11 cellular contexts compared by ENCODE assay signal in genomic region chr11:628056-628455, GRCh38. TPM values are rescaled to one million over a fixed set of nuclear protein-coding genes. Genes with fewer than 3 reads are reported as not detected.
A peak's percentile ranks its signal among the peaks of the same experiment; 100 is the strongest.
DNase-seq lines count a peak whose midpoint lies in the region; ATAC-seq and TF ChIP-seq lines count a peak whose summit lies in the region.
"Had no signal": no experiment of that assay in that cellular context is flagged by ENCODE, and none has a peak within 500 bp of the region (broad histone marks: within the 10 kb centered on the region; RNA-seq: fewer than 3 reads in every experiment).

No MANE protein-coding gene starts in this region.

- 95% methylated on average over 11 of the region's 31 CpGs; no CpG with 5 or more reads in 1 of the 2 donors for WGBS in gastroesophageal sphincter (ENCODE audit: low coverage in 1 of 2), 2 donors
- 92 to 95% methylated on average over 8 to 31 of the region's 31 CpGs for WGBS in transverse colon (ENCODE audit: low coverage in 1 of 2), 2 donors

- TF ChIP-seq CTCF in ascending aorta (IDR thresholded peaks at IDR 0.05) = no peak
- no peak for TF ChIP-seq CTCF in nephron progenitor cell (IDR thresholded peaks at IDR 0.05)
- no peak for TF ChIP-seq CTCF in gastroesophageal sphincter (IDR thresholded peaks at IDR 0.05)
- TF ChIP-seq CTCF in transverse colon (IDR thresholded peaks at IDR 0.05) = no peak

- H3K4me3 ChIP-seq in CD4-positive, CD25-positive, alpha-beta regulatory T cell (ENCODE audit: low read depth, low read length) = no peak overlapping the region
- H3K4me3 ChIP-seq in Jurkat, Clone E6-1 (ENCODE audit: low read length) = peak overlapping the region; percentile 46
- H3K4me3 ChIP-seq in ascending aorta (peak overlapping the region in 1 of 2 donors; percentile 43), gastroesophageal sphincter (no peak overlapping the region), transverse colon (no peak overlapping the region)
- H3K4me3 ChIP-seq: skin epidermis had no signal

- H3K27ac Mint-ChIP-seq in CD4-positive, CD25-positive, alpha-beta regulatory T cell = peak overlapping the region in 2 of 3 donors; percentile 56 to 65
- H3K27ac Mint-ChIP-seq in nephron progenitor cell = no peak overlapping the region

- H3K4me1 ChIP-seq in CD4-positive, CD25-positive, alpha-beta regulatory T cell (ENCODE audit: control insufficient read depth, insufficient read depth, low read length, poor library complexity, severe bottlenecking) = peaks cover 10% of the 10 kb centered on the region
- H3K4me1 ChIP-seq in ascending aorta (peaks cover 0 to 8% of the 10 kb centered on the region in 2 donors), gastroesophageal sphincter (peaks cover 0 to 37% (median 0%) of the 10 kb centered on the region in 3 donors), transverse colon (peaks cover 6 to 22% (median 19%) of the 10 kb centered on the region in 4 donors)

- in situ Hi-C loops in transverse colon (cut with MboI; ENCODE audit: low pct_ligation_motif_present in 1 of 4, low pct_unique_long_range_greater_than_20kb in 1 of 4, low sequenced_read_pairs in 3 of 4) = no loop called here

- intact Hi-C loops in ascending aorta (cut with DNase I) (loop anchor here (5.0 kb wide), 1 partner anchor 71 kb away; no protein-coding TSS in a partner anchor), transverse colon (cut with DNase I; ENCODE audit: low total_unique reads) (no loop called here)

- TF ChIP-seq EP300 in gastroesophageal sphincter (IDR thresholded peaks at IDR 0.05) = no peak
- no peak for TF ChIP-seq EP300 in transverse colon (IDR thresholded peaks at IDR 0.05; ENCODE audit: low read depth)

- peak overlapping the region in 1 of 4 donors; percentile 46 for H3K4me3 Mint-ChIP-seq in CD4-positive, CD25-positive, alpha-beta regulatory T cell
- peak overlapping the region; percentile 74 for H3K4me3 Mint-ChIP-seq in nephron progenitor cell

- H3K4me1 Mint-ChIP-seq in CD4-positive, CD25-positive, alpha-beta regulatory T cell = peaks cover 9 to 20% (median 12%) of the 10 kb centered on the region in 4 donors
- H3K4me1 Mint-ChIP-seq in nephron progenitor cell = peaks cover 49% of the 10 kb centered on the region

- ATAC-seq in CD4-positive, CD25-positive, alpha-beta regulatory T cell (ENCODE audit: low read depth in 2 of 2) = no peak
- no peak for ATAC-seq in gastroesophageal sphincter
- ATAC-seq in GM21786 (IDR thresholded peaks at IDR 0.05; ENCODE audit: unreplicated experiment) = no peak

- TF ChIP-seq POLR2A in gastroesophageal sphincter (IDR thresholded peaks at IDR 0.05) (no peak), transverse colon (IDR thresholded peaks at IDR 0.05) (no peak)

- no peaks in the 10 kb centered on the region for H3K9me3 ChIP-seq in CD4-positive, CD25-positive, alpha-beta regulatory T cell (ENCODE audit: control insufficient read depth in 2 of 2, low read length in 2 of 2)
- H3K9me3 ChIP-seq in ascending aorta (no peaks in the 10 kb centered on the region), gastroesophageal sphincter (no peaks in the 10 kb centered on the region), transverse colon (no peaks in the 10 kb centered on the region)

- no peak overlapping the region for H3K27ac ChIP-seq in CD4-positive, CD25-positive, alpha-beta regulatory T cell (ENCODE audit: insufficient read depth, low read length, poor library complexity, severe bottlenecking)
- H3K27ac ChIP-seq in ascending aorta (peak overlapping the region; percentile 33 to 75), gastroesophageal sphincter (peak overlapping the region in 1 of 4 donors; percentile 65), transverse colon (no peak overlapping the region)

- no peak for DNase-seq in CD4-positive, CD25-positive, alpha-beta regulatory T cell
- no peak for DNase-seq in Jurkat, Clone E6-1 (ENCODE audit: low read depth, low spot score)
- DNase-seq in ascending aorta (ENCODE audit: low spot score in 2 of 2) (no peak), nephron progenitor cell (no peak), transverse colon (no peak), 8988T (no peak)
- DNase-seq: Calu3, mesendoderm had no signal

- no peaks in the 10 kb centered on the region for H3K36me3 ChIP-seq in CD4-positive, CD25-positive, alpha-beta regulatory T cell (ENCODE audit: control insufficient read depth, insufficient read depth, low read length)
- no peaks in the 10 kb centered on the region for H3K36me3 ChIP-seq in ascending aorta
- peaks cover 0 to 12% of the 10 kb centered on the region in 2 donors for H3K36me3 ChIP-seq in gastroesophageal sphincter
- H3K36me3 ChIP-seq in transverse colon = no peaks in the 10 kb centered on the region

- H3K36me3 Mint-ChIP-seq in CD4-positive, CD25-positive, alpha-beta regulatory T cell = peaks cover 3% of the 10 kb centered on the region
- peaks cover 31% of the 10 kb centered on the region for H3K36me3 Mint-ChIP-seq in nephron progenitor cell (ENCODE audit: low read depth)

- peaks cover 0 to 2% (median 0%) of the 10 kb centered on the region in 7 donors for H3K9me3 Mint-ChIP-seq in CD4-positive, CD25-positive, alpha-beta regulatory T cell
- H3K9me3 Mint-ChIP-seq in nephron progenitor cell = peaks cover 20% of the 10 kb centered on the region

- H3K27me3 ChIP-seq in CD4-positive, CD25-positive, alpha-beta regulatory T cell (ENCODE audit: control insufficient read depth, insufficient read depth, low read length) = no peaks in the 10 kb centered on the region
- H3K27me3 ChIP-seq in ascending aorta = no peaks in the 10 kb centered on the region
- H3K27me3 ChIP-seq in gastroesophageal sphincter = peaks cover 28% of the 10 kb centered on the region
- H3K27me3 ChIP-seq in transverse colon = peaks cover 26% of the 10 kb centered on the region

- peaks cover 44% of the 10 kb centered on the region for H3K27me3 Mint-ChIP-seq in CD4-positive, CD25-positive, alpha-beta regulatory T cell
- H3K27me3 Mint-ChIP-seq in nephron progenitor cell (ENCODE audit: low read depth, poor library complexity) = peaks cover 23% of the 10 kb centered on the region

RNA-seq across cellular contexts. Expression of gene SCT, which starts 1.1 kb away (rescaled TPM):
- total RNA-seq in CD4-positive, CD25-positive, alpha-beta regulatory T cell = not detected
- polyA plus RNA-seq in CD4-positive, CD25-positive, alpha-beta regulatory T cell = not detected
- polyA plus RNA-seq in Jurkat, Clone E6-1 (2012; ENCODE audit: insufficient read depth, insufficient read length) = not detected
- total RNA-seq in ascending aorta (not detected), gastroesophageal sphincter (not detected), transverse colon (not detected)
- total RNA-seq: Calu3 had no signal

RNA-seq across cellular contexts. Expression of gene CDHR5, which starts 3.3 kb away (rescaled TPM):
- not detected for total RNA-seq in CD4-positive, CD25-positive, alpha-beta regulatory T cell
- polyA plus RNA-seq in CD4-positive, CD25-positive, alpha-beta regulatory T cell = not detected
- not detected for polyA plus RNA-seq in Jurkat, Clone E6-1 (2012; ENCODE audit: insufficient read depth, insufficient read length)
- total RNA-seq in ascending aorta = 5.0 TPM
- total RNA-seq in gastroesophageal sphincter = not detected
- total RNA-seq in transverse colon = 1,000 to 10,000 TPM in 1 of 4 donors, 100 to 1,000 TPM in 3; 256 to 1,063 (median 597) TPM

RNA-seq across cellular contexts. Expression of gene DRD4, which starts 9.0 kb away (rescaled TPM):
- not detected for total RNA-seq in CD4-positive, CD25-positive, alpha-beta regulatory T cell
- polyA plus RNA-seq in CD4-positive, CD25-positive, alpha-beta regulatory T cell = not detected
- not detected for polyA plus RNA-seq in Jurkat, Clone E6-1 (2012; ENCODE audit: insufficient read depth, insufficient read length)
- total RNA-seq in ascending aorta (not detected), gastroesophageal sphincter (under 1 TPM in 1 of 4 donors, not detected in 3; 0.27 TPM), transverse colon (not detected)

RNA-seq across cellular contexts. Expression of gene IRF7, which starts 12.3 kb away (rescaled TPM):
- 120 TPM for total RNA-seq in CD4-positive, CD25-positive, alpha-beta regulatory T cell
- polyA plus RNA-seq in CD4-positive, CD25-positive, alpha-beta regulatory T cell = 10 to 100 TPM; 27.2 to 38.9 (median 28.6) TPM
- polyA plus RNA-seq in Jurkat, Clone E6-1 (2012; ENCODE audit: insufficient read depth, insufficient read length) = 8.3 TPM
- total RNA-seq in ascending aorta (44.6 TPM), gastroesophageal sphincter (10 to 100 TPM in 3 of 4 donors, 1 to 10 TPM in 1; 5.4 to 25.4 (median 13.9) TPM), transverse colon (100 to 1,000 TPM in 1 of 4 donors, 10 to 100 TPM in 3; 40.4 to 122 (median 49.9) TPM)

RNA-seq across cellular contexts. Expression of gene PHRF1, which starts 51.8 kb away (rescaled TPM):
- 43.8 TPM for total RNA-seq in CD4-positive, CD25-positive, alpha-beta regulatory T cell
- 1 to 10 TPM; 3.8 to 6.0 (median 5.0) TPM for polyA plus RNA-seq in CD4-positive, CD25-positive, alpha-beta regulatory T cell
- polyA plus RNA-seq in Jurkat, Clone E6-1 (2012; ENCODE audit: insufficient read depth, insufficient read length) = 29.4 TPM
- 25.4 TPM for total RNA-seq in ascending aorta
- total RNA-seq in gastroesophageal sphincter = 10 to 100 TPM; 18.0 to 28.0 (median 25.1) TPM
- 10 to 100 TPM; 28.4 to 60.6 (median 43.2) TPM for total RNA-seq in transverse colon

Comparison
In these comparisons a context has a peak if more than half of its experiments do, and no peak if none do; other contexts are left out.
1. H3K27ac ChIP-seq: peak in ascending aorta (2 of 2); none in CD4-positive, CD25-positive, alpha-beta regulatory T cell (single experiment) and transverse colon (0 of 4).
2. RNA of gene CDHR5, which starts 3.3 kb away (total RNA-seq): 256 to 1,063 TPM in transverse colon; 5.0 TPM in ascending aorta (single experiment), not detected in CD4-positive, CD25-positive, alpha-beta regulatory T cell (single experiment) and not detected in gastroesophageal sphincter; every median in the first group is over 10 times any median in the second.